15 cellular contexts compared by ENCODE assay signal in genomic region chr4:75004755-75005668, GRCh38.
DNase-seq lines count a peak whose midpoint lies in the region; ATAC-seq, FAIRE-seq and TF ChIP-seq lines count a peak whose summit lies in the region.
"Had no signal": no experiment of that assay in that cellular context is flagged by ENCODE, and none has a peak within 500 bp of the region (broad histone marks: within the 10 kb centered on the region; RNA-seq: fewer than 3 reads in every experiment).

No MANE protein-coding gene starts in this region.

- peaks cover 0 to 6% (median 0%) of the 10 kb centered on the region in 3 donors for H3K9me3 ChIP-seq in gastrocnemius medialis

- H3K4me1 ChIP-seq in gastrocnemius medialis (peaks cover 22 to 32% of the 10 kb centered on the region in 2 donors), mesendoderm (ENCODE audit: control insufficient read depth, low read depth, low read length) (no peaks in the 10 kb centered on the region)

- no CpG with 5 or more reads among the region's 9 CpGs for WGBS in mesendoderm (ENCODE audit: extremely low coverage, insufficient coverage, low lambda C conversion rate)

- no peak overlapping the region for H2BK15ac ChIP-seq in mesendoderm (replicated peaks; ENCODE audit: low read depth)

- in situ Hi-C loops in gastrocnemius medialis (cut with MboI; ENCODE audit: low sequenced_read_pairs in 4 of 4) = no loop called here

- no peaks in the 10 kb centered on the region for H3K79me2 ChIP-seq in mesendoderm (ENCODE audit: control insufficient read depth, insufficient read depth, low read length)

- no peak overlapping the region for H3K9ac ChIP-seq in mesendoderm (ENCODE audit: low read length)

- TF ChIP-seq POLR2A in gastrocnemius medialis (IDR thresholded peaks at IDR 0.05) = no peak

- no peak overlapping the region for H3K18ac ChIP-seq in mesendoderm (ENCODE audit: low read length)

- no peak overlapping the region for H3K4me2 ChIP-seq in mesendoderm (ENCODE audit: low read length)
- H3K4me2 ChIP-seq: GM23338, PC-9 had no signal

- H4K5ac ChIP-seq in mesendoderm (ENCODE audit: low read length) = no peak overlapping the region

- DNase-seq in amniotic epithelial cell (ENCODE audit: low read depth) (peak; percentile 22), gastrocnemius medialis (peak; percentile 89 to 95), frontal cortex (ENCODE audit: low spot score in 2 of 2) (no peak), mesendoderm (no peak), NCI-H128 (lab: John Stamatoyannopoulos, UW; ENCODE audit: unreplicated experiment) (no peak)
- DNase-seq: activated CD4-positive, alpha-beta T cell treated with anti-CD3 and anti-CD28 coated beads for 36 hours; amniotic stem cell; DMS153; KBM-7; natural killer cell had no signal

- H2BK5ac ChIP-seq in mesendoderm (ENCODE audit: low read length) = no peak overlapping the region

- H4K8ac ChIP-seq in mesendoderm (ENCODE audit: low read depth, low read length) = no peak overlapping the region

- no peaks in the 10 kb centered on the region for H3K79me1 ChIP-seq in mesendoderm (ENCODE audit: low read length)

- H3K27me3 ChIP-seq in gastrocnemius medialis = no peaks in the 10 kb centered on the region
- H3K27me3 ChIP-seq in mesendoderm (ENCODE audit: insufficient read depth, low read length, poor library complexity) = no peaks in the 10 kb centered on the region

- H2BK120ac ChIP-seq in mesendoderm (ENCODE audit: low read depth, low read length) = no peak overlapping the region

- no peak for TF ChIP-seq CTCF in gastrocnemius medialis (IDR thresholded peaks at IDR 0.05 in 4 of 5, conservative IDR thresholded peaks at IDR 0.05 in 1 of 5)

- no peak overlapping the region for H3K23ac ChIP-seq in mesendoderm (ENCODE audit: low read length)

- no peak for FAIRE-seq in frontal cortex (lab: Jason Lieb, UNC)

- peak overlapping the region in 1 of 4 donors; percentile 35 for H3K4me3 ChIP-seq in gastrocnemius medialis
- H3K4me3 ChIP-seq in mesendoderm (ENCODE audit: low read length) = no peak overlapping the region
- H3K4me3 ChIP-seq: GM23338, PC-9 had no signal

- intact Hi-C loops in gastrocnemius medialis (cut with DNase I; ENCODE audit: low total_unique reads) = loop anchor here (1.0 to 2.0 kb wide), 2 partner anchors 35 to 72 kb away; partner anchors contain the start of gene PARM1

- H3K27ac ChIP-seq in gastrocnemius medialis (peak overlapping the region; percentile 82 to 85 (median 83)), mesendoderm (ENCODE audit: low read depth, low read length) (no peak overlapping the region)
- H3K27ac ChIP-seq: PC-9 had no signal

- H3K56ac ChIP-seq in mesendoderm (ENCODE audit: low read length) = no peak overlapping the region

- H3K4ac ChIP-seq in mesendoderm (ENCODE audit: low read depth, low read length) = no peak overlapping the region

- no peaks in the 10 kb centered on the region for H3K36me3 ChIP-seq in gastrocnemius medialis
- H3K36me3 ChIP-seq in mesendoderm (ENCODE audit: control insufficient read depth, insufficient read depth, low read length) = no peaks in the 10 kb centered on the region

- ATAC-seq in GM19351 (IDR thresholded peaks at IDR 0.05; ENCODE audit: unreplicated experiment) = peak; percentile 80
- ATAC-seq in HG03108 (IDR thresholded peaks at IDR 0.05; ENCODE audit: unreplicated experiment) = peak; percentile 65
- ATAC-seq in gastrocnemius medialis = peak; percentile 96 to 97
- no peak for ATAC-seq in HG02840 (IDR thresholded peaks at IDR 0.05; ENCODE audit: low FRiP score, unreplicated experiment)
- ATAC-seq: activated CD4-positive, alpha-beta T cell treated with anti-CD3 and anti-CD28 coated beads for 36 hours; GM23338; natural killer cell had no signal

- H2AK5ac ChIP-seq in mesendoderm (ENCODE audit: low read length) = no peak overlapping the region

Comparison
In these comparisons a context has a peak if more than half of its experiments do, and no peak if none do; other contexts are left out.
1. DNase-seq: peak in amniotic epithelial cell (single experiment) and gastrocnemius medialis (2 of 2); none in frontal cortex (0 of 2), mesendoderm (single experiment) and NCI-H128 (single experiment).